In genomic region chr22:26689553-26690301, GRCh38 we compare ENCODE assay signal across 1 cellular context.
TF ChIP-seq lines count a peak whose summit lies in the region.

No MANE protein-coding gene starts in this region.

TF ChIP-seq in H1, 55 proteins besides CTCF, POLR2A, EP300 and RAD21:
- no peak for TF ChIP-seq TBP (IDR thresholded peaks at IDR 0.05; ENCODE audit: low read depth, low read length)
- TF ChIP-seq MAX (IDR thresholded peaks at IDR 0.05) = peak; percentile 85
- TF ChIP-seq SUZ12 (IDR thresholded peaks at IDR 0.05; ENCODE audit: low read length) = no peak
- TF ChIP-seq EZH2 (IDR thresholded peaks at IDR 0.05; ENCODE audit: low read depth, low read length, severe bottlenecking) = no peak
- no peak for TF ChIP-seq ZNF274 (IDR thresholded peaks at IDR 0.05; ENCODE audit: borderline replicate concordance, extremely low read depth, low read length)
- no peak for TF ChIP-seq BACH1 (IDR thresholded peaks at IDR 0.05; ENCODE audit: low read length)
- TF ChIP-seq SP2 (IDR thresholded peaks at IDR 0.05; ENCODE audit: low read length) = no peak
- TF ChIP-seq ATF2 (IDR thresholded peaks at IDR 0.05; ENCODE audit: low read length) = no peak
- no peak for TF ChIP-seq CEBPB (IDR thresholded peaks at IDR 0.05; ENCODE audit: low read depth, low read length)
- TF ChIP-seq SIN3A (conservative IDR thresholded peaks at IDR 0.05 in 1 of 2, IDR thresholded peaks at IDR 0.05 in 1 of 2; ENCODE audit: low read depth in 1 of 2, low read length in 2 of 2) = no peak
- TF ChIP-seq, protein P1, sequence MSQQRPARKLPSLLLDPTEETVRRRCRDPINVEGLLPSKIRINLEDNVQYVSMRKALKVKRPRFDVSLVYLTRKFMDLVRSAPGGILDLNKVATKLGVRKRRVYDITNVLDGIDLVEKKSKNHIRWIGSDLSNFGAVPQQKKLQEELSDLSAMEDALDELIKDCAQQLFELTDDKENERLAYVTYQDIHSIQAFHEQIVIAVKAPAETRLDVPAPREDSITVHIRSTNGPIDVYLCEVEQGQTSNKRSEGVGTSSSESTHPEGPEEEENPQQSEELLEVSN (IDR thresholded peaks at IDR 0.05) = peak; percentile 74
- no peak for TF ChIP-seq CREB1 (IDR thresholded peaks at IDR 0.05)
- no peak for TF ChIP-seq PHF8 (conservative IDR thresholded peaks at IDR 0.05; ENCODE audit: low read depth, low read length)
- TF ChIP-seq NANOG (IDR thresholded peaks at IDR 0.05; ENCODE audit: insufficient read depth, low read depth, low read length, poor library complexity, severe bottlenecking) = peak; percentile 82
- TF ChIP-seq HDAC2 (IDR thresholded peaks at IDR 0.05; ENCODE audit: borderline replicate concordance in 1 of 2, low read depth in 2 of 2, low read length in 2 of 2) = no peak
- no peak for TF ChIP-seq RXRA (IDR thresholded peaks at IDR 0.05; ENCODE audit: insufficient read depth, low read depth, low read length)
